8 cellular contexts compared by ENCODE assay signal in the genomic region with DNA sequence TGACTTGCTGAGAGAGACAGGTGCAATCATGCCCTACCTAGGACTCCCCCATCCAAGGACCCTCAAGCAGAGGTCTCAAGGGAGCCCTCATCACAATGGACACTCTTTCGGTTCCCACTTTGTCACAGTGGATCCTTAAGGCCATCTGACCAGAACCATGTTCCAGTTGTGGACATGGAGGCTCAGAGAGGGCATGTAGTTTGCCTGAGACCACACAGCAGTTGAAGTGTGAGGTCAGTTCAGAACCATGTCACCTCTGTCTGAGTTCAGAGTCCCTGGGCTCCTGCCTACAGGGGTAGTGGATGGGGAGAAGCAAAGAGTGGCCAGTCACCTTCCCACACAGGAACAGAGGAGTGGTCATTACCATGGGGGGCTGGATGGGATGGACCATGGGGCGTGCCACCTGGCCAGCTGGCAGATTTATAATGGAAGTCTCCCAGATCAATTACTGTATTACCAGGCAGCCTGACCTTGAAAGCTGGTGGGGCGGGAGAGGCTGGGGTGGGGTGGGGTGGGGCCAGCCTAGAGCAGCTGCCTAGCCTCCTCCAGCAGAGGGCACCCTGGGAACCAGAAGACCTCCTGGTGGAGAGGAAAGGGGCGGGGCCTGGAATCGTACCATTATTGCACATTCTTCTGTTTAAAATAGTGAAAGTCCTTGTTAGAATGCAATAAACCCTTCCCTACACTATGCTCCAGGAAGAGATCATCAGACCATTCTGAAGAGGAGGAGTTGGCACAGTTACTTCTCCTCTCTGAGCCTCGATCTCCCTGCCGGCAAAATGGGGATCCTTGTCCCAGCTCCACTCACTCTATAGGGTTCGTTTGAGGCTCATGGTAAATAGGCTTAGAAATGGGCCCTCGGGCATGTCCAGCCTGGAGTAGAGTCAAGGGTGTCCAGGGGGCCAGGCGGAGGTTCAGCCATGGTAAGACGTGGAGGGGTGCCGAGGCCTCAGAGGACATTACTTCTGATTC. TPM values are rescaled to one million over a fixed set of nuclear protein-coding genes. Genes with fewer than 3 reads are reported as not detected.
DNase-seq lines count a peak whose midpoint lies in the region; ATAC-seq, FAIRE-seq and TF ChIP-seq lines count a peak whose summit lies in the region.

No MANE protein-coding gene starts in this region.

- TF ChIP-seq CTCF in AG10803 (conservative IDR thresholded peaks at IDR 0.05; ENCODE audit: low read length) (peak; percentile 42), GM12873 (IDR thresholded peaks at IDR 0.05; ENCODE audit: insufficient read depth, low read depth, low read length, missing control alignments) (peak; percentile 56), kidney (IDR thresholded peaks at IDR 0.05; ENCODE audit: borderline replicate concordance, extremely low read depth, insufficient read depth) (peak; percentile 18), transverse colon (IDR thresholded peaks at IDR 0.05) (peak; percentile 13 to 54 (median 29))

- H3K27ac ChIP-seq in kidney (ENCODE audit: low read depth in 2 of 2, low read length in 2 of 2) (no peak overlapping the region), transverse colon (no peak overlapping the region)

- no peak for TF ChIP-seq EP300 in transverse colon (IDR thresholded peaks at IDR 0.05; ENCODE audit: low read depth)

- intact Hi-C loops in kidney (cut with DNase I), result no loop called here
- intact Hi-C loops in transverse colon (cut with DNase I; ENCODE audit: low total_unique reads), result no loop called here

- no peaks in the 10 kb centered on the region for H3K4me1 Mint-ChIP-seq in activated naive CD8-positive, alpha-beta T cell treated with anti-CD3 and anti-CD28 coated beads, Interleukin-2, amount 50 U/mL, for 24 hours

- FAIRE-seq in kidney (lab: Jason Lieb, UNC), result no peak

- H3K36me3 ChIP-seq in kidney (ENCODE audit: control insufficient read depth in 1 of 2, insufficient read depth in 2 of 2, low read length in 2 of 2) (no peaks in the 10 kb centered on the region), transverse colon (no peaks in the 10 kb centered on the region)

- WGBS in transverse colon (ENCODE audit: low coverage in 1 of 2), 2 donors, result 45% methylated on average over 12 of the region's 12 CpGs; no CpG with 5 or more reads in 1 of the 2 donors

- DNase-seq in AG10803 (ENCODE audit: low read depth), result peak; percentile 42
- peak; percentile 48 for DNase-seq in NCI-H2171 (lab: John Stamatoyannopoulos, UW)
- DNase-seq in activated naive CD8-positive, alpha-beta T cell treated with anti-CD3 and anti-CD28 coated beads, Interleukin-2, amount 50 U/mL, for 24 hours, result peak; percentile 61
- no peak for DNase-seq in kidney
- DNase-seq in transverse colon, result peak; percentile 82

- no peaks in the 10 kb centered on the region for H3K36me3 Mint-ChIP-seq in activated naive CD8-positive, alpha-beta T cell treated with anti-CD3 and anti-CD28 coated beads, Interleukin-2, amount 50 U/mL, for 24 hours (ENCODE audit: low read depth)

- H3K9me3 ChIP-seq in kidney (ENCODE audit: control insufficient read depth in 1 of 2, low read length in 2 of 2), result no peaks in the 10 kb centered on the region
- no peaks in the 10 kb centered on the region for H3K9me3 ChIP-seq in transverse colon

- peaks cover 10% of the 10 kb centered on the region for H3K27me3 Mint-ChIP-seq in activated naive CD8-positive, alpha-beta T cell treated with anti-CD3 and anti-CD28 coated beads, Interleukin-2, amount 50 U/mL, for 24 hours

- ATAC-seq in activated naive CD8-positive, alpha-beta T cell treated with anti-CD3 and anti-CD28 coated beads, Interleukin-2, amount 50 U/mL, for 24 hours, result peak; percentile 52
- no peak for ATAC-seq in HG03175 (IDR thresholded peaks at IDR 0.05; ENCODE audit: unreplicated experiment)
- no peak for ATAC-seq in HG02970 (IDR thresholded peaks at IDR 0.05; ENCODE audit: low FRiP score, unreplicated experiment)

- H3K4me3 Mint-ChIP-seq in activated naive CD8-positive, alpha-beta T cell treated with anti-CD3 and anti-CD28 coated beads, Interleukin-2, amount 50 U/mL, for 24 hours, result no peak overlapping the region

- no peak for TF ChIP-seq POLR2A in transverse colon (IDR thresholded peaks at IDR 0.05)

- H3K27me3 ChIP-seq in transverse colon, result peaks cover 4% of the 10 kb centered on the region

- H3K4me3 ChIP-seq in AG10803 (ENCODE audit: low read length), result no peak overlapping the region
- H3K4me3 ChIP-seq in kidney (ENCODE audit: low read length in 2 of 2), result no peak overlapping the region
- no peak overlapping the region for H3K4me3 ChIP-seq in transverse colon

- no peak overlapping the region for H3K27ac Mint-ChIP-seq in activated naive CD8-positive, alpha-beta T cell treated with anti-CD3 and anti-CD28 coated beads, Interleukin-2, amount 50 U/mL, for 24 hours

- H3K4me1 ChIP-seq in kidney (ENCODE audit: control insufficient read depth in 1 of 2, insufficient read depth in 1 of 2, low read depth in 1 of 2, low read length in 2 of 2) (peaks cover 0 to 2% of the 10 kb centered on the region in 2 donors), transverse colon (peaks cover 0 to 18% (median 8%) of the 10 kb centered on the region in 4 donors)

- H3K9me3 Mint-ChIP-seq in activated naive CD8-positive, alpha-beta T cell treated with anti-CD3 and anti-CD28 coated beads, Interleukin-2, amount 50 U/mL, for 24 hours, result no peaks in the 10 kb centered on the region

- no peak overlapping the region for H3K9ac ChIP-seq in kidney (ENCODE audit: low read length in 2 of 2)

- in situ Hi-C loops in transverse colon (cut with MboI; ENCODE audit: low pct_ligation_motif_present in 1 of 4, low pct_unique_long_range_greater_than_20kb in 1 of 4, low sequenced_read_pairs in 3 of 4), result no loop called here

RNA-seq across cellular contexts. Expression of a gene that starts 26.9 kb away (rescaled TPM):
- total RNA-seq in kidney (3.9 TPM), transverse colon (under 1 TPM in 2 of 4 donors, not detected in 2; 0.27 to 0.95 TPM)
- polyA plus RNA-seq in kidney (ENCODE audit: insufficient read depth, low read depth, low replicate concordance), result 6.8 TPM
